In genomic region chr2:157628282-157628531, GRCh38 we compare ENCODE assay signal across 1 cellular context.
TF ChIP-seq lines count a peak whose summit lies in the region.

No MANE protein-coding gene starts in this region.

TF ChIP-seq in HCT116, 20 proteins besides CTCF, POLR2A, EP300 and RAD21 (continued from another document):
- TF ChIP-seq REST (IDR thresholded peaks at IDR 0.05; ENCODE audit: low read depth) (no peak), FOSL1 (IDR thresholded peaks at IDR 0.05; ENCODE audit: low read depth) (no peak), ZBTB33 (IDR thresholded peaks at IDR 0.05; ENCODE audit: extremely low read depth, insufficient replicate concordance, low read length) (no peak)
